Comparison of ENCODE assay signal across 25 cellular contexts in genomic region chr11:45463541-45463940, GRCh38.
DNase-seq lines count a peak whose midpoint lies in the region; ATAC-seq, FAIRE-seq and TF ChIP-seq lines count a peak whose summit lies in the region.
"Had no signal": no experiment of that assay in that cellular context is flagged by ENCODE, and none has a peak within 500 bp of the region (broad histone marks: within the 10 kb centered on the region; RNA-seq: fewer than 3 reads in every experiment).

No MANE protein-coding gene starts in this region.

- in situ Hi-C loops in HepG2 (cut with HindIII; ENCODE audit: extremely low pct_ligation_motif_present, low pct_unique_long_range_greater_than_20kb): no loop called here

- no peak overlapping the region for H3K27ac ChIP-seq in HepG2 (ENCODE audit: extremely low read length, insufficient read depth, low read length)
- H3K27ac ChIP-seq in right lobe of liver: no peak overlapping the region
- no peak overlapping the region for H3K27ac ChIP-seq in HEK293 (ENCODE audit: extremely low read depth, low read depth, low read length)
- H3K27ac ChIP-seq in aorta (ENCODE audit: low read depth in 1 of 2, low read length in 2 of 2): no peak overlapping the region
- H3K27ac ChIP-seq: BLaER1 had no signal

- TF ChIP-seq EP300 in HepG2 (IDR thresholded peaks at IDR 0.05; ENCODE audit: low read depth in 2 of 2, low read length in 2 of 2) (no peak), HepG2 (CRISPR knock-in tag; IDR thresholded peaks at IDR 0.05; ENCODE audit: borderline replicate concordance) (no peak)

- H3K9me3 ChIP-seq in HepG2 (ENCODE audit: low read length) (no peaks in the 10 kb centered on the region), right lobe of liver (no peaks in the 10 kb centered on the region), HEK293 (ENCODE audit: control insufficient read depth, insufficient read depth, low read depth, low read length) (no peaks in the 10 kb centered on the region), aorta (ENCODE audit: control insufficient read depth, low read length) (no peaks in the 10 kb centered on the region)
- H3K9me3 ChIP-seq: BE2C, BLaER1 had no signal

- no peak overlapping the region for H2AFZ ChIP-seq in HepG2 (ENCODE audit: low read length)

- no peak overlapping the region for H3K9ac ChIP-seq in HepG2 (ENCODE audit: insufficient read depth, low read depth, low read length)
- H3K9ac ChIP-seq: BLaER1 had no signal

- BruUV-seq in HepG2 (replicated peaks; lab: Mats Ljungman, UMichigan): no TSS peak

- POLR2A ChIA-PET in HepG2 (lab: Yijun Ruan, JAX) (no interaction called here), HEK293 (lab: Yijun Ruan, JAX) (no interaction called here)

- FAIRE-seq in HepG2 (lab: Jason Lieb, UNC) (no peak), GM19239 (lab: Jason Lieb, UNC) (no peak)
- FAIRE-seq: A204.1, GM12878, GM12892 had no signal

- no peak overlapping the region for H3K4me2 ChIP-seq in HepG2 (ENCODE audit: low read depth, low read length)
- H3K4me2 ChIP-seq: BLaER1 had no signal

- TF ChIP-seq POLR2A in HepG2 (IDR thresholded peaks at IDR 0.05; ENCODE audit: insufficient read depth in 1 of 2, low read depth in 2 of 2, low read length in 2 of 2) (no peak), right lobe of liver (IDR thresholded peaks at IDR 0.05) (no peak), GM18505 (IDR thresholded peaks at IDR 0.05; ENCODE audit: borderline replicate concordance, extremely low read depth, insufficient read depth, insufficient read length) (no peak)

- 0% methylated on average over 3 of the region's 4 CpGs for WGBS in HepG2 (ENCODE audit: low lambda C conversion rate)
- 90% methylated on average over 4 of the region's 4 CpGs for WGBS in right lobe of liver (ENCODE audit: insufficient coverage, low coverage, low lambda C conversion rate, missing lambda C conversion rate)
- WGBS in aorta, 2 donors: 95 to 96% methylated on average over 4 of the region's 4 CpGs

- ATAC-seq in HepG2: no peak
- ATAC-seq in right lobe of liver: no peak
- ATAC-seq in aorta (ENCODE audit: low FRiP score): no peak
- no peak for ATAC-seq in GM18505 (IDR thresholded peaks at IDR 0.05; ENCODE audit: unreplicated experiment)
- ATAC-seq: GM12878 had no signal

- TF ChIP-seq RAD21 in HepG2 (CRISPR knock-in tag; IDR thresholded peaks at IDR 0.05): no peak

- CTCF ChIA-PET in HepG2 (lab: Yijun Ruan, JAX; ENCODE audit: low intra/inter-chr PET ratio, low total read pairs): no interaction called here
- CTCF ChIA-PET in HEK293 (lab: Yijun Ruan, JAX): interaction anchor here (0.6 to 1.1 kb wide), 2 partner anchors 92 to 108 kb away, joined by 3 to 5 read pairs; no protein-coding TSS in a partner anchor

- DNase-seq in HepG2 (ENCODE audit: low spot score): no peak
- no peak for DNase-seq in right lobe of liver
- peak; percentile 7 to 14 for DNase-seq in aorta
- DNase-seq in GM19239 (ENCODE audit: insufficient read length, low spot score): no peak
- DNase-seq: 8988T; ACHN; BE2C; C1 segment of cervical spinal cord; CD4-positive, alpha-beta memory T cell; CD4-positive, CD25-positive, alpha-beta regulatory T cell; CD8-positive, alpha-beta memory T cell; COR-L47; DMS 273 treated with DMSO at 0.1 percent for 48 hours; DMS153; DMS53; DMS79; DND-41; EL; GDM1 had no signal

- intact Hi-C loops in HepG2 (cut with micrococcal nuclease; ENCODE audit: unreplicated experiment): no loop called here
- intact Hi-C loops in right lobe of liver (cut with DNase I): no loop called here
- intact Hi-C loops in aorta (cut with DNase I): no loop called here

- TF ChIP-seq CTCF in HepG2 (CRISPR knock-in tag; IDR thresholded peaks at IDR 0.05): no peak
- TF ChIP-seq CTCF in right lobe of liver (IDR thresholded peaks at IDR 0.05): no peak
- TF ChIP-seq CTCF in HEK293 (tag by site-specific recombination; IDR thresholded peaks at IDR 0.05): no peak

- H3K27me3 ChIP-seq in HepG2 (ENCODE audit: control insufficient read depth in 1 of 2, insufficient read depth in 2 of 2, low read length in 2 of 2) (peaks cover 2 to 6% of the 10 kb centered on the region in 2 experiments; a peak in 1 of 5 replicates), right lobe of liver (no peaks in the 10 kb centered on the region), aorta (ENCODE audit: control insufficient read depth in 1 of 2, insufficient read depth in 2 of 2, low read length in 1 of 2) (no peaks in the 10 kb centered on the region)
- H3K27me3 ChIP-seq: BE2C, BLaER1 had no signal

- no peaks in the 10 kb centered on the region for H4K20me1 ChIP-seq in HepG2 (ENCODE audit: insufficient read depth, low read length)
- H4K20me1 ChIP-seq: BLaER1 had no signal

- H3K79me2 ChIP-seq in HepG2 (ENCODE audit: insufficient read depth, low read length): no peaks in the 10 kb centered on the region

- H3K36me3 ChIP-seq in HepG2 (replicated peaks in 1 of 2; ENCODE audit: control insufficient read depth in 1 of 2, insufficient read depth in 2 of 2, low read length in 2 of 2): no peaks in the 10 kb centered on the region
- H3K36me3 ChIP-seq in right lobe of liver: no peaks in the 10 kb centered on the region
- H3K36me3 ChIP-seq in HEK293 (ENCODE audit: control insufficient read depth in 2 of 2, insufficient read depth in 1 of 2, low read length in 2 of 2): no peaks in the 10 kb centered on the region
- H3K36me3 ChIP-seq in aorta (ENCODE audit: control insufficient read depth in 1 of 2, insufficient read depth in 2 of 2, low read length in 1 of 2): no peaks in the 10 kb centered on the region
- H3K36me3 ChIP-seq: BE2C, BLaER1 had no signal

- H3K4me1 ChIP-seq in HepG2 (ENCODE audit: insufficient read depth, low read length) (0 out of 2 replicates have a peak, but pooled peaks cover 5% of the 10 kb centered on the region), right lobe of liver (no peaks in the 10 kb centered on the region), HEK293 (ENCODE audit: control insufficient read depth, insufficient read depth, low read length) (no peaks in the 10 kb centered on the region), aorta (ENCODE audit: control insufficient read depth in 1 of 2, insufficient read depth in 2 of 2, low read length in 2 of 2) (no peaks in the 10 kb centered on the region)
- H3K4me1 ChIP-seq: BE2C had no signal

- H3K4me3 ChIP-seq in HepG2 (replicated peaks in 1 of 3; ENCODE audit: insufficient read depth in 1 of 3, low read depth in 2 of 3, low read length in 3 of 3): no peak overlapping the region
- H3K4me3 ChIP-seq in right lobe of liver: no peak overlapping the region
- H3K4me3 ChIP-seq in HEK293 (ENCODE audit: low read depth, low read length): no peak overlapping the region
- H3K4me3 ChIP-seq in aorta (ENCODE audit: low read length in 2 of 2): no peak overlapping the region
- H3K4me3 ChIP-seq: BLaER1, GM12878 had no signal

TF ChIP-seq in HepG2, 621 proteins besides CTCF, POLR2A, EP300 and RAD21:
- TF ChIP-seq ZSCAN20 (CRISPR knock-in tag; IDR thresholded peaks at IDR 0.05; ENCODE audit: borderline replicate concordance) (no peak), ZNF331 (CRISPR knock-in tag; IDR thresholded peaks at IDR 0.05) (peak; percentile 93), NONO (IDR thresholded peaks at IDR 0.05) (no peak), NONO (CRISPR knock-in tag; conservative IDR thresholded peaks at IDR 0.05) (no peak)

TF ChIP-seq in HEK293, 187 proteins besides CTCF, POLR2A, EP300 and RAD21:
- TF ChIP-seq RBAK (tag by site-specific recombination; IDR thresholded peaks at IDR 0.05) (no peak), ZNF221 (tag by site-specific recombination; IDR thresholded peaks at IDR 0.05; ENCODE audit: borderline replicate concordance) (no peak), ZNF449 (tag by site-specific recombination; IDR thresholded peaks at IDR 0.05) (peak; percentile 40; the same call in 1 of the 2 replicates), ZNF350 (tag by site-specific recombination; IDR thresholded peaks at IDR 0.05) (no peak), ZNF747 (tag by site-specific recombination; IDR thresholded peaks at IDR 0.05) (no peak), ZBTB1 (tag by site-specific recombination; IDR thresholded peaks at IDR 0.05) (no peak)
- TF ChIP-seq, protein P1, sequence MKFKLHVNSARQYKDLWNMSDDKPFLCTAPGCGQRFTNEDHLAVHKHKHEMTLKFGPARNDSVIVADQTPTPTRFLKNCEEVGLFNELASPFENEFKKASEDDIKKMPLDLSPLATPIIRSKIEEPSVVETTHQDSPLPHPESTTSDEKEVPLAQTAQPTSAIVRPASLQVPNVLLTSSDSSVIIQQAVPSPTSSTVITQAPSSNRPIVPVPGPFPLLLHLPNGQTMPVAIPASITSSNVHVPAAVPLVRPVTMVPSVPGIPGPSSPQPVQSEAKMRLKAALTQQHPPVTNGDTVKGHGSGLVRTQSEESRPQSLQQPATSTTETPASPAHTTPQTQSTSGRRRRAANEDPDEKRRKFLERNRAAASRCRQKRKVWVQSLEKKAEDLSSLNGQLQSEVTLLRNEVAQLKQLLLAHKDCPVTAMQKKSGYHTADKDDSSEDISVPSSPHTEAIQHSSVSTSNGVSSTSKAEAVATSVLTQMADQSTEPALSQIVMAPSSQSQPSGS (tag by site-specific recombination; IDR thresholded peaks at IDR 0.05; ENCODE audit: low read depth): no peak

Comparison
In these comparisons a context has a peak if more than half of its experiments do, and no peak if none do; other contexts are left out.
1. DNase-seq: peak in aorta (2 of 2); none in HepG2 (single experiment), right lobe of liver (0 of 3) and GM19239 (single experiment).